1 cellular context compared by ENCODE assay signal in the genomic region with DNA sequence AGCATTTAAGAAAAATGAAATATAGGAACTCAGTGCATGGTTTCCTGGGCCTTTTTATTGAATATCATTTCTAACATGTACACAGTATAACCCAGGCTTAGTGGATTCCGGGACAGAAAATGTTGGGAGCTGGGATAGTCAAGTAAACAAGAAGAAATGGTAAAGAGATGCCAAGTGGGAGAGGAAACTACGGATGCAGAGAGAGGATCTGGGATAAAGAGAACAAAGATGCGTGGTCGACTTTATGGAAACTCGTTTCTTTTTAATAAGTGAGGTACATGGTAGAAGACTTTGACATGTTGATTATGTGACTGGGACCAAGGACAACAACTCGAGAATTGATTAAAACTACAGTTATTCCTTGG.
TF ChIP-seq lines count a peak whose summit lies in the region.

No MANE protein-coding gene starts in this region.

TF ChIP-seq in endothelial cell of umbilical vein, 7 proteins besides CTCF, POLR2A, EP300 and RAD21:
- TF ChIP-seq GATA2 (IDR thresholded peaks at IDR 0.05; ENCODE audit: insufficient read depth, insufficient read length, low read depth, low read length): no peak
